Comparison of ENCODE assay signal across 9 cellular contexts in genomic region chr1:113872219-113872934, GRCh38. TPM values are rescaled to one million over a fixed set of nuclear protein-coding genes. Genes with fewer than 3 reads are reported as not detected.
DNase-seq lines count a peak whose midpoint lies in the region; ATAC-seq and TF ChIP-seq lines count a peak whose summit lies in the region.
"Had no signal": no experiment of that assay in that cellular context is flagged by ENCODE, and none has a peak within 500 bp of the region (broad histone marks: within the 10 kb centered on the region; RNA-seq: fewer than 3 reads in every experiment).

No MANE protein-coding gene starts in this region.

- no peak overlapping the region; the same call in 1 of the 2 replicates for H3K4me3 ChIP-seq in HL-60 (replicated peaks; ENCODE audit: insufficient read depth, low read length)

- TF ChIP-seq CTCF in HL-60 (IDR thresholded peaks at IDR 0.05; ENCODE audit: insufficient read depth, low read length): no peak

- no peaks in the 10 kb centered on the region for H3K27me3 Mint-ChIP-seq in natural killer cell treated with Interleukin-12 subunit alpha and Interleukin-12 subunit beta and Interleukin-15 and Interleukin-18, amount 100 ng/mL, for 72 hours
- H3K27me3 Mint-ChIP-seq: progenitor cell of endocrine pancreas had no signal

- H3K4me3 Mint-ChIP-seq in natural killer cell treated with Interleukin-12 subunit alpha and Interleukin-12 subunit beta and Interleukin-15 and Interleukin-18, amount 100 ng/mL, for 72 hours: peak overlapping the region; percentile 93

- no peaks in the 10 kb centered on the region for H3K27me3 ChIP-seq in HL-60 (ENCODE audit: insufficient read depth, poor library complexity, severe bottlenecking)

- H3K27ac Mint-ChIP-seq in activated naive CD4-positive, alpha-beta T cell treated with anti-CD3 and anti-CD28 coated beads, Interleukin-2, amount 50 U/mL, for 72 hours: peak overlapping the region; percentile 93 to 100
- peak overlapping the region; percentile 98 for H3K27ac Mint-ChIP-seq in natural killer cell treated with Interleukin-12 subunit alpha and Interleukin-12 subunit beta and Interleukin-15 and Interleukin-18, amount 100 ng/mL, for 72 hours
- H3K27ac Mint-ChIP-seq: progenitor cell of endocrine pancreas had no signal

- ATAC-seq in GM19035 (IDR thresholded peaks at IDR 0.05; ENCODE audit: unreplicated experiment) (peak; percentile 19), HG03196 (IDR thresholded peaks at IDR 0.05; ENCODE audit: unreplicated experiment) (no peak)
- peak; percentile 12 to 15 for ATAC-seq in activated naive CD4-positive, alpha-beta T cell treated with anti-CD3 and anti-CD28 coated beads, Interleukin-2, amount 50 U/mL, for 72 hours
- ATAC-seq in natural killer cell treated with Interleukin-12 subunit alpha and Interleukin-12 subunit beta and Interleukin-15 and Interleukin-18, amount 100 ng/mL, for 72 hours: peak; percentile 47 to 67

- DNase-seq in HL-60 (ENCODE audit: low read depth in 1 of 2, low spot score in 1 of 2) (peak in 1 of 2 experiments; percentile 85), islet precursor cell (no peak), midbrain (lab: John Stamatoyannopoulos, UW) (no peak), inferior parietal cortex (ENCODE audit: extremely low spot score) (no peak)
- no peak for DNase-seq in activated naive CD4-positive, alpha-beta T cell treated with anti-CD3 and anti-CD28 coated beads, Interleukin-2, amount 50 U/mL, for 72 hours (ENCODE audit: low spot score in 2 of 2)
- DNase-seq in natural killer cell treated with Interleukin-12 subunit alpha and Interleukin-12 subunit beta and Interleukin-15 and Interleukin-18, amount 100 ng/mL, for 72 hours (ENCODE audit: low spot score): no peak

- peaks cover 0 to 6% of the 10 kb centered on the region in 2 donors for H3K9me3 Mint-ChIP-seq in activated naive CD4-positive, alpha-beta T cell treated with anti-CD3 and anti-CD28 coated beads, Interleukin-2, amount 50 U/mL, for 72 hours
- H3K9me3 Mint-ChIP-seq in natural killer cell treated with Interleukin-12 subunit alpha and Interleukin-12 subunit beta and Interleukin-15 and Interleukin-18, amount 100 ng/mL, for 72 hours: no peaks in the 10 kb centered on the region

- H3K27ac ChIP-seq in HL-60 (replicated peaks): peak overlapping the region; percentile 96

- peaks cover 5 to 17% of the 10 kb centered on the region in 2 donors for H3K36me3 Mint-ChIP-seq in activated naive CD4-positive, alpha-beta T cell treated with anti-CD3 and anti-CD28 coated beads, Interleukin-2, amount 50 U/mL, for 72 hours
- H3K36me3 Mint-ChIP-seq in natural killer cell treated with Interleukin-12 subunit alpha and Interleukin-12 subunit beta and Interleukin-15 and Interleukin-18, amount 100 ng/mL, for 72 hours: no peaks in the 10 kb centered on the region

- H3K4me1 Mint-ChIP-seq in natural killer cell treated with Interleukin-12 subunit alpha and Interleukin-12 subunit beta and Interleukin-15 and Interleukin-18, amount 100 ng/mL, for 72 hours (ENCODE audit: low read depth in 2 of 2): peaks cover 69 to 85% of the 10 kb centered on the region in 2 donors

RNA-seq across cellular contexts. Expression of gene PTPN22, which starts 0.9 kb away (rescaled TPM):
- total RNA-seq in activated naive CD4-positive, alpha-beta T cell treated with anti-CD3 and anti-CD28 coated beads, Interleukin-2, amount 50 U/mL, for 72 hours: 10 to 100 TPM; 54.4 to 55.3 TPM
- 10 to 100 TPM; 24.6 to 26.0 TPM for total RNA-seq in natural killer cell treated with Interleukin-12 subunit alpha and Interleukin-12 subunit beta and Interleukin-15 and Interleukin-18, amount 100 ng/mL, for 72 hours
- total RNA-seq: progenitor cell of endocrine pancreas had no signal

RNA-seq across cellular contexts. Expression of gene BCL2L15, which starts 15.0 kb away (rescaled TPM):
- total RNA-seq in activated naive CD4-positive, alpha-beta T cell treated with anti-CD3 and anti-CD28 coated beads, Interleukin-2, amount 50 U/mL, for 72 hours: 1 to 10 TPM; 1.1 to 1.3 TPM
- total RNA-seq in natural killer cell treated with Interleukin-12 subunit alpha and Interleukin-12 subunit beta and Interleukin-15 and Interleukin-18, amount 100 ng/mL, for 72 hours: 1 to 10 TPM; 1.3 to 3.0 TPM

RNA-seq across cellular contexts. Expression of gene AP4B1, which starts 32.2 kb away (rescaled TPM):
- total RNA-seq in activated naive CD4-positive, alpha-beta T cell treated with anti-CD3 and anti-CD28 coated beads, Interleukin-2, amount 50 U/mL, for 72 hours: 10 to 100 TPM; 58.9 to 71.6 TPM
- 10 to 100 TPM; 40.4 to 76.0 TPM for total RNA-seq in natural killer cell treated with Interleukin-12 subunit alpha and Interleukin-12 subunit beta and Interleukin-15 and Interleukin-18, amount 100 ng/mL, for 72 hours

RNA-seq across cellular contexts. Expression of gene DCLRE1B, which starts 32.7 kb away (rescaled TPM):
- 10 to 100 TPM; 15.9 to 21.8 TPM for total RNA-seq in activated naive CD4-positive, alpha-beta T cell treated with anti-CD3 and anti-CD28 coated beads, Interleukin-2, amount 50 U/mL, for 72 hours
- 10 to 100 TPM; 12.6 to 22.0 TPM for total RNA-seq in natural killer cell treated with Interleukin-12 subunit alpha and Interleukin-12 subunit beta and Interleukin-15 and Interleukin-18, amount 100 ng/mL, for 72 hours

RNA-seq across cellular contexts. Expression of gene HIPK1, which starts 56.7 kb away (rescaled TPM):
- 10 to 100 TPM; 43.7 to 75.8 TPM for total RNA-seq in activated naive CD4-positive, alpha-beta T cell treated with anti-CD3 and anti-CD28 coated beads, Interleukin-2, amount 50 U/mL, for 72 hours
- 100 to 1,000 TPM in 1 of 2 donors, 10 to 100 TPM in 1; 80.6 to 110 TPM for total RNA-seq in natural killer cell treated with Interleukin-12 subunit alpha and Interleukin-12 subunit beta and Interleukin-15 and Interleukin-18, amount 100 ng/mL, for 72 hours
